15 cellular contexts compared by ENCODE assay signal in the genomic region with DNA sequence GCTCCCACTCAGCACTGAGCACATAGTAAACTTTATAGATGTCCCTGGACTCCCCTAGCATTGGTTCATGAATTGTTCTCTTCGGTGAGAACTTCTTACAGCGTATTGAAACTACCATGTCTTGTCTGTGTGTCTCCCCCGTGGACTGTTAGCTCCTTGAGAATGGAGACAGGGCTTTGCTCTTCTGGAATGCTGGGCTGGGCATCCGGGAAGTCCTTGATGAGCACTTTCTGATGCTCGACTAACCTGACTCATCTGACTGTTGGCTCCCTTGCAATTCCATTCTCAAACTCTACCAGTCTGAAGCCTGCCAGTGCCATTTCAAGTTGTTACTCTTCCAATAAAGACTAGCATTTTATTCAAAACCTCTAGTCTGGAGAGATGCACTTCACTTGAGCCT. TPM values are rescaled to one million over a fixed set of nuclear protein-coding genes. Genes with fewer than 3 reads are reported as not detected.
DNase-seq lines count a peak whose midpoint lies in the region; ATAC-seq and TF ChIP-seq lines count a peak whose summit lies in the region.
"Had no signal": no experiment of that assay in that cellular context is flagged by ENCODE, and none has a peak within 500 bp of the region (broad histone marks: within the 10 kb centered on the region; RNA-seq: fewer than 3 reads in every experiment).

No MANE protein-coding gene starts in this region.

- H3K9me3 Mint-ChIP-seq in activated CD4-positive, alpha-beta memory T cell treated with anti-CD3 and anti-CD28 coated beads, Interleukin-2, amount 10 ng/mL, durations not matched to agents 7 days and 5 days: no peaks in the 10 kb centered on the region
- H3K9me3 Mint-ChIP-seq: activated B cell treated with CpG ODN at 0.5 μM for 24 hours; activated naive CD4-positive, alpha-beta T cell treated with anti-CD3 and anti-CD28 coated beads for 36 hours had no signal

- no peak overlapping the region for H3K27ac ChIP-seq in IMR-90 (ENCODE audit: insufficient read depth, low read length)
- H3K27ac ChIP-seq: psoas muscle, tibial nerve had no signal

- peak overlapping the region; percentile 66; the same call in 1 of the 2 replicates for H2AK5ac ChIP-seq in IMR-90 (ENCODE audit: low read depth, low read length)

- intact Hi-C loops in IMR-90 (cut with micrococcal nuclease): no loop called here

- H3K9ac ChIP-seq in IMR-90 (ENCODE audit: low read depth, low read length): no peak overlapping the region

- H3K4me3 ChIP-seq in IMR-90 (ENCODE audit: insufficient read depth, low read depth, low read length): no peak overlapping the region
- H3K4me3 ChIP-seq in fibroblast of the aortic adventitia (ENCODE audit: low read depth, low read length): no peak overlapping the region
- H3K4me3 ChIP-seq: psoas muscle, tibial nerve had no signal

- no peak; the same call in 1 of the 2 replicates for TF ChIP-seq POLR2A in IMR-90 (IDR thresholded peaks at IDR 0.05; ENCODE audit: low read depth, low read length)

- BruUV-seq in IMR-90 (replicated peaks; lab: Mats Ljungman, UMichigan): no TSS peak

- TF ChIP-seq CTCF in IMR-90 (conservative IDR thresholded peaks at IDR 0.05; ENCODE audit: low read depth, low read length): no peak
- TF ChIP-seq CTCF in fibroblast of the aortic adventitia (IDR thresholded peaks at IDR 0.05; ENCODE audit: insufficient read depth, low read length): no peak

- POLR2A ChIA-PET in IMR-90 (lab: Charles Lee; ENCODE audit: unreplicated experiment): interaction anchor here (0.5 kb wide), 1 partner anchor 13 kb away, joined by 16 read pairs; no protein-coding TSS in a partner anchor
- POLR2A ChIA-PET in activated CD4-positive, alpha-beta memory T cell treated with anti-CD3 and anti-CD28 coated beads, Interleukin-2, amount 10 ng/mL, durations not matched to agents 7 days and 5 days (lab: Charles Lee): interaction anchor here (0.8 kb wide), 1 partner anchor 15 kb away, joined by 3 read pairs; the partner anchor contains the start of gene PFDN1

- peaks cover 10% of the 10 kb centered on the region for H3K4me1 ChIP-seq in IMR-90 (ENCODE audit: control insufficient read depth, insufficient read depth, low read length)

- in situ Hi-C loops in IMR-90 (cut with MboI; ENCODE audit: low sequenced_read_pairs): no loop called here

- H4K8ac ChIP-seq in IMR-90 (ENCODE audit: low read depth in 2 of 2, low read length in 2 of 2): peak overlapping the region in 1 of 2 experiments; percentile 74; a peak in 3 of 4 replicates

- CTCF ChIA-PET in IMR-90 (lab: Yijun Ruan, JAX): no interaction called here
- CTCF ChIA-PET in activated CD4-positive, alpha-beta memory T cell treated with anti-CD3 and anti-CD28 coated beads, Interleukin-2, amount 10 ng/mL, durations not matched to agents 7 days and 5 days (lab: Charles Lee): interaction anchor here (0.6 to 1.1 kb wide), 2 partner anchors 29 to 102 kb away, joined by 4 read pairs; partner anchors contain the start of gene HBEGF

- no peak overlapping the region for H3K4me2 ChIP-seq in IMR-90 (ENCODE audit: low read depth, low read length)

- no peaks in the 10 kb centered on the region for H3K36me3 ChIP-seq in IMR-90 (ENCODE audit: control insufficient read depth, insufficient read depth, low read length)
- H3K36me3 ChIP-seq: tibial nerve had no signal

- H2BK15ac ChIP-seq in IMR-90 (ENCODE audit: low read depth, low read length): peak overlapping the region; percentile 75; the same call in 2 of the 3 replicates

- H3K9me3 ChIP-seq in IMR-90 (ENCODE audit: control insufficient read depth, insufficient read depth, low read length): no peaks in the 10 kb centered on the region
- H3K9me3 ChIP-seq: psoas muscle, tibial nerve had no signal

- H3K18ac ChIP-seq in IMR-90 (ENCODE audit: low read depth, low read length): peak overlapping the region; percentile 1; the same call in 1 of the 2 replicates

- peak overlapping the region; percentile 61; the same call in 1 of the 2 replicates for H2BK20ac ChIP-seq in IMR-90 (ENCODE audit: low read depth, low read length)

- H3K4me1 Mint-ChIP-seq in activated CD4-positive, alpha-beta memory T cell treated with anti-CD3 and anti-CD28 coated beads, Interleukin-2, amount 10 ng/mL, durations not matched to agents 7 days and 5 days: peaks cover 2% of the 10 kb centered on the region
- H3K4me1 Mint-ChIP-seq: activated B cell treated with CpG ODN at 0.5 μM for 24 hours; central memory CD8-positive, alpha-beta T cell had no signal

- no peak overlapping the region for H3K27ac Mint-ChIP-seq in activated CD4-positive, alpha-beta memory T cell treated with anti-CD3 and anti-CD28 coated beads, Interleukin-2, amount 10 ng/mL, durations not matched to agents 7 days and 5 days
- H3K27ac Mint-ChIP-seq: activated B cell treated with CpG ODN at 0.5 μM for 24 hours; activated naive CD4-positive, alpha-beta T cell treated with anti-CD3 and anti-CD28 coated beads for 36 hours had no signal

- peak overlapping the region; percentile 7 for H2BK5ac ChIP-seq in IMR-90 (ENCODE audit: low read depth, low read length, poor library complexity, severe bottlenecking)

- no peak for TF ChIP-seq RAD21 in IMR-90 (IDR thresholded peaks at IDR 0.05; ENCODE audit: low read length)

- H4K5ac ChIP-seq in IMR-90 (ENCODE audit: low read depth, low read length): no peak overlapping the region

- H3K27me3 Mint-ChIP-seq in activated CD4-positive, alpha-beta memory T cell treated with anti-CD3 and anti-CD28 coated beads, Interleukin-2, amount 10 ng/mL, durations not matched to agents 7 days and 5 days: peaks cover under 1% of the 10 kb centered on the region
- H3K27me3 Mint-ChIP-seq: activated B cell treated with CpG ODN at 0.5 μM for 24 hours; central memory CD8-positive, alpha-beta T cell had no signal

- peaks cover 10% of the 10 kb centered on the region for H3K9me1 ChIP-seq in IMR-90 (ENCODE audit: insufficient read depth, low read length)

- no peaks in the 10 kb centered on the region for H4K20me1 ChIP-seq in IMR-90 (ENCODE audit: insufficient read depth, low read length)

- H4K91ac ChIP-seq in IMR-90 (ENCODE audit: insufficient read depth, low read depth, low read length): no peak overlapping the region

- H2BK120ac ChIP-seq in IMR-90 (ENCODE audit: low read depth, low read length): peak overlapping the region; percentile 71

- 0 out of 2 replicates have a peak overlapping the region, but pooled peaks have one; percentile 10 for H3K56ac ChIP-seq in IMR-90 (ENCODE audit: extremely low read depth, insufficient read depth, low read length)

- peaks cover 4% of the 10 kb centered on the region for H3K36me3 Mint-ChIP-seq in activated CD4-positive, alpha-beta memory T cell treated with anti-CD3 and anti-CD28 coated beads, Interleukin-2, amount 10 ng/mL, durations not matched to agents 7 days and 5 days (ENCODE audit: low read depth)
- H3K36me3 Mint-ChIP-seq: naive B cell had no signal

- 48% methylated on average over 4 of the region's 5 CpGs; no CpG with 5 or more reads in 1 of the 2 experiments for WGBS in IMR-90 (ENCODE audit: extremely low coverage in 2 of 2, insufficient read length in 1 of 2), 2 experiments

- H3K23ac ChIP-seq in IMR-90 (ENCODE audit: low read depth, low read length): 0 out of 2 replicates have a peak overlapping the region, but pooled peaks have one; percentile 10

- DNase-seq in IMR-90: peak; percentile 75
- DNase-seq in amniotic epithelial cell (ENCODE audit: low read depth): peak; percentile 58
- DNase-seq in fibroblast of the aortic adventitia (ENCODE audit: low read depth): peak; percentile 50
- no peak for DNase-seq in NCI-H774 (lab: John Stamatoyannopoulos, UW)
- no peak for DNase-seq in activated CD4-positive, alpha-beta memory T cell treated with anti-CD3 and anti-CD28 coated beads, Interleukin-2, amount 10 ng/mL, durations not matched to agents 7 days and 5 days
- DNase-seq in cerebellum (ENCODE audit: low spot score): no peak
- DNase-seq in NCI-H446 treated with DMSO at 0.1 percent for 48 hours (lab: John Stamatoyannopoulos, UW): no peak
- DNase-seq: activated B cell treated with CpG ODN at 0.5 μM for 24 hours; activated naive CD4-positive, alpha-beta T cell treated with anti-CD3 and anti-CD28 coated beads for 36 hours; KBM-7; naive B cell; NCI-H1417 treated with DMSO at 0.1 percent for 48 hours; psoas muscle had no signal

- H3K27me3 ChIP-seq in IMR-90 (ENCODE audit: control insufficient read depth, insufficient read depth, low read length): no peaks in the 10 kb centered on the region
- H3K27me3 ChIP-seq: tibial nerve had no signal

- peak; percentile 22 for ATAC-seq in IMR-90 (ENCODE audit: low read depth)
- ATAC-seq: psoas muscle had no signal

- dilution Hi-C loops in IMR-90 (cut with HindIII; ENCODE audit: low sequenced_read_pairs, unreplicated experiment): no loop called here

- H3K14ac ChIP-seq in IMR-90 (replicated peaks; ENCODE audit: low read depth, low read length): peak overlapping the region; percentile 44; the same call in 1 of the 2 replicates

- no peak overlapping the region for H2AK9ac ChIP-seq in IMR-90 (replicated peaks; ENCODE audit: low read depth, low read length, poor library complexity)

- H3K4me3 Mint-ChIP-seq in activated CD4-positive, alpha-beta memory T cell treated with anti-CD3 and anti-CD28 coated beads, Interleukin-2, amount 10 ng/mL, durations not matched to agents 7 days and 5 days: no peak overlapping the region
- H3K4me3 Mint-ChIP-seq: activated B cell treated with CpG ODN at 0.5 μM for 24 hours; activated naive CD4-positive, alpha-beta T cell treated with anti-CD3 and anti-CD28 coated beads for 36 hours; central memory CD8-positive, alpha-beta T cell; naive B cell had no signal

- H2AFZ ChIP-seq in IMR-90 (replicated peaks; ENCODE audit: low read length, poor library complexity): peak overlapping the region; percentile 72

- peak overlapping the region; percentile 71; the same call in 1 of the 2 replicates for H3K4ac ChIP-seq in IMR-90 (ENCODE audit: low read depth, low read length)

- no peaks in the 10 kb centered on the region for H3K79me1 ChIP-seq in IMR-90 (ENCODE audit: low read depth in 1 of 2, low read length in 2 of 2)

RNA-seq across cellular contexts. Expression of gene PFDN1, which starts 15.0 kb away (rescaled TPM):
- total RNA-seq in IMR-90 (2012; rRNA removed) (92.8 and 98.8 TPM in 2 replicates), fibroblast of the aortic adventitia (ENCODE audit: low replicate concordance) (31.2 and 60.2 TPM in 2 replicates), cerebellum (38.8 TPM)
- 134 and 140 TPM in 2 replicates for polyA plus RNA-seq in IMR-90 (2012; rRNA removed)
- 85.4 and 108 TPM in 2 replicates for polyA plus RNA-seq in IMR-90 (2012; cell fraction: cytosol; rRNA removed)
- polyA plus RNA-seq in IMR-90 (2012; cell fraction: nucleus; rRNA removed; ENCODE audit: low replicate concordance): 39.7 and 45.7 TPM in 2 replicates
- total RNA-seq in activated CD4-positive, alpha-beta memory T cell treated with anti-CD3 and anti-CD28 coated beads, Interleukin-2, amount 10 ng/mL, durations not matched to agents 7 days and 5 days: 10 to 100 TPM; 52.3 to 55.8 TPM

RNA-seq across cellular contexts. Expression of gene HBEGF, which starts 28.5 kb away (rescaled TPM):
- total RNA-seq in IMR-90 (2012; rRNA removed) (18.8 and 26.9 TPM in 2 replicates), fibroblast of the aortic adventitia (ENCODE audit: low replicate concordance) (0.41 and 0.90 TPM in 2 replicates), cerebellum (7.5 TPM)
- polyA plus RNA-seq in IMR-90 (2012; rRNA removed): 36.1 and 48.7 TPM in 2 replicates
- polyA plus RNA-seq in IMR-90 (2012; cell fraction: cytosol; rRNA removed): 31.0 and 54.1 TPM in 2 replicates
- 41.9 and 95.5 TPM in 2 replicates for polyA plus RNA-seq in IMR-90 (2012; cell fraction: nucleus; rRNA removed; ENCODE audit: low replicate concordance)
- total RNA-seq in activated CD4-positive, alpha-beta memory T cell treated with anti-CD3 and anti-CD28 coated beads, Interleukin-2, amount 10 ng/mL, durations not matched to agents 7 days and 5 days: 10 to 100 TPM; 67.9 to 69.1 TPM

RNA-seq across cellular contexts. Expression of gene SLC4A9, which starts 42.1 kb away (rescaled TPM):
- total RNA-seq in IMR-90 (2012; rRNA removed) (not detected in 2 replicates), fibroblast of the aortic adventitia (ENCODE audit: low replicate concordance) (not detected in 2 replicates), cerebellum (0.45 TPM)
- not detected in 2 replicates for polyA plus RNA-seq in IMR-90 (2012; rRNA removed)
- not detected in 2 replicates for polyA plus RNA-seq in IMR-90 (2012; cell fraction: cytosol; rRNA removed)
- polyA plus RNA-seq in IMR-90 (2012; cell fraction: nucleus; rRNA removed; ENCODE audit: low replicate concordance): 0.05 and 0.19 TPM in 2 replicates
- under 1 TPM; 0.43 to 0.78 TPM for total RNA-seq in activated CD4-positive, alpha-beta memory T cell treated with anti-CD3 and anti-CD28 coated beads, Interleukin-2, amount 10 ng/mL, durations not matched to agents 7 days and 5 days
- total RNA-seq: activated B cell treated with CpG ODN at 0.5 μM for 24 hours, psoas muscle, tibial nerve had no signal

Comparison
In these comparisons a context has a peak if more than half of its experiments do, and no peak if none do; other contexts are left out.
1. DNase-seq: peak in IMR-90 (single experiment), amniotic epithelial cell (single experiment) and fibroblast of the aortic adventitia (single experiment); none in NCI-H774 (single experiment), activated CD4-positive, alpha-beta memory T cell treated with anti-CD3 and anti-CD28 coated beads, Interleukin-2, amount 10 ng/mL, durations not matched to agents 7 days and 5 days (single experiment), cerebellum (single experiment) and NCI-H446 treated with DMSO at 0.1 percent for 48 hours (single experiment).